ENCODE assay signal across 1 cellular context in the genomic region with DNA sequence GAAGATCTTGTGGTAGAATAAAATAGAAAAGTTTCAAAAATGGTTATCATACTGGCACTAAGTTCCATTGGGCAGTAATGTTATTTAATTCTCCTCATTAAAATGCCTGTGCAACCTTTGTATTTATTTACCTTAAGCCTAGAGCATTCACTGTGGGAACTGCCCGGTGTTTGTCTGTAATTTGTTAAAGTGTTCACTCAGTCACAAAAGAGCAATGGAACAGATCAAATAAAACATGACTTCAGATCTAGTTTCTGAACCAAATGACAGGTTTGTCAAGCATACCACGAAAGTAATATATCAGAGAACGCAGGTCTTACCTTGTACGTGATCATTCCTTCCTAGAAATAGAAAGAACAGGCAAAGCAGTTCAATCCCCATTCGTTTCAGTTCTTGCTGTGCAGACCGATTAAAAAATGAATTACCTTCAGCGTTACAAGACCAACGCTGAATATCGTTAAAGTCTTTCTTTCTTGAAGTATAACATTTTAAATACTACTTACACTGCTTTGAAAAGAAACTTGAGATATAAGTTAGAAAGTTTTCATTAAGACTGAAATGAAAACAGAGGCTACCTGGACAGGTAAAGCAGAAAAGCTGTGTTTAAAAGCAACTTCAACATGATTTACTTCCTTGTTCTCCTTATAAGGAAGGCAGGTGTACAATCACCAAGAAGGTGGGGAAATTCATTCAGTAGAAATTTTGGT.
TF ChIP-seq lines count a peak whose summit lies in the region.

Gene ITGB6, minus strand, starts transcription at position 590 of the 707 bp plus-strand sequence. Its CDS starts 209 bp downstream, at position 381.

TF ChIP-seq in K562, 482 proteins besides CTCF, POLR2A, EP300 and RAD21:
- TF ChIP-seq POLR2AphosphoS2 (IDR thresholded peaks at IDR 0.05; ENCODE audit: low read length) (no peak), RBM34 (IDR thresholded peaks at IDR 0.05; ENCODE audit: borderline replicate concordance, insufficient read depth, low read length) (no peak), XRCC5 (IDR thresholded peaks at IDR 0.05; ENCODE audit: low read depth, low read length) (no peak), KDM4B (IDR thresholded peaks at IDR 0.05; ENCODE audit: borderline replicate concordance in 2 of 2, low read depth in 1 of 2) (no peak), CHD2 (IDR thresholded peaks at IDR 0.05; ENCODE audit: low read depth, low read length) (no peak), STAG1 (CRISPR knock-in tag; IDR thresholded peaks at IDR 0.05; ENCODE audit: borderline replicate concordance) (no peak), ADNP (tag; IDR thresholded peaks at IDR 0.05) (no peak), L3MBTL2 (IDR thresholded peaks at IDR 0.05) (no peak), HMG20B (CRISPR knock-in tag; IDR thresholded peaks at IDR 0.05) (no peak), PRMT5 (CRISPR knock-in tag; IDR thresholded peaks at IDR 0.05) (no peak), ZBTB8A (IDR thresholded peaks at IDR 0.05; ENCODE audit: partially characterized antibody) (no peak), ZNF197 (CRISPR knock-in tag; IDR thresholded peaks at IDR 0.05; ENCODE audit: low read depth) (no peak), RAD51 (IDR thresholded peaks at IDR 0.05; ENCODE audit: borderline replicate concordance, low read depth) (no peak), SMARCA4 (IDR thresholded peaks at IDR 0.05) (no peak), ZNF507 (tag; conservative IDR thresholded peaks at IDR 0.05) (no peak), IRF2 (CRISPR knock-in tag; IDR thresholded peaks at IDR 0.05) (no peak), FOXA1 (IDR thresholded peaks at IDR 0.05; ENCODE audit: borderline replicate concordance) (no peak), NR2C1 (IDR thresholded peaks at IDR 0.05) (no peak), NR2C1 (tag; IDR thresholded peaks at IDR 0.05) (no peak), ZNF24 (IDR thresholded peaks at IDR 0.05) (no peak), SRF (CRISPR knock-in tag; IDR thresholded peaks at IDR 0.05) (no peak)
